ENCODE assay signal across 21 cellular contexts in genomic region chr11:104484784-104485554, GRCh38.
DNase-seq lines count a peak whose midpoint lies in the region; ATAC-seq and TF ChIP-seq lines count a peak whose summit lies in the region.
"Had no signal": no experiment of that assay in that cellular context is flagged by ENCODE, and none has a peak within 500 bp of the region (broad histone marks: within the 10 kb centered on the region; RNA-seq: fewer than 3 reads in every experiment).

No MANE protein-coding gene starts in this region.

- H3K27me3 Mint-ChIP-seq in neural progenitor cell (ENCODE audit: insufficient read depth, low read depth) = no peaks in the 10 kb centered on the region

- H3K27ac ChIP-seq in neural progenitor cell = no peak overlapping the region
- H3K27ac ChIP-seq: BLaER1, GM23248, KMS-11, RWPE1, SJSA1 had no signal

- no peaks in the 10 kb centered on the region for H3K36me3 Mint-ChIP-seq in neural progenitor cell
- H3K36me3 Mint-ChIP-seq: CD8-positive, alpha-beta T cell had no signal

- no peak overlapping the region for H3K9ac ChIP-seq in neural progenitor cell
- H3K9ac ChIP-seq: BLaER1, GM23248, KMS-11 had no signal

- H2AFZ ChIP-seq in neural progenitor cell (replicated peaks) = peak overlapping the region; percentile 9
- H2AFZ ChIP-seq: GM23248 had no signal

- no peaks in the 10 kb centered on the region for H3K79me2 ChIP-seq in neural progenitor cell (ENCODE audit: low read depth)

- in situ Hi-C loops in G401 (cut with HindIII; ENCODE audit: low sequenced_read_pairs) = no loop called here
- in situ Hi-C loops in GM13977 (cut with MboI; ENCODE audit: low pct_unique_long_range_greater_than_20kb, low sequenced_read_pairs, unreplicated experiment) = no loop called here

- H3K27me3 ChIP-seq in neural progenitor cell = no peaks in the 10 kb centered on the region
- H3K27me3 ChIP-seq: BLaER1, SJSA1 had no signal

- H3K4me1 Mint-ChIP-seq in neural progenitor cell = peaks cover 26% of the 10 kb centered on the region

- no peaks in the 10 kb centered on the region for H3F3A ChIP-seq in neural progenitor cell (ENCODE audit: low read depth)

- peaks cover 24% of the 10 kb centered on the region for H3K9me3 Mint-ChIP-seq in neural progenitor cell

- TF ChIP-seq CTCF in neural progenitor cell (IDR thresholded peaks at IDR 0.05) (no peak), GM13977 (IDR thresholded peaks at IDR 0.05; ENCODE audit: extremely low read depth, insufficient read depth, missing control alignments) (no peak)

- H3K9me3 ChIP-seq in neural progenitor cell (ENCODE audit: low read depth) = peaks cover 3% of the 10 kb centered on the region
- H3K9me3 ChIP-seq: SJSA1 had no signal

- peak overlapping the region; percentile 85 for H3K27ac Mint-ChIP-seq in neural progenitor cell
- H3K27ac Mint-ChIP-seq: CD8-positive, alpha-beta T cell had no signal

- no peaks in the 10 kb centered on the region for H4K20me1 ChIP-seq in neural progenitor cell (ENCODE audit: low read depth)
- H4K20me1 ChIP-seq: BLaER1 had no signal

- H3K4me1 ChIP-seq in neural progenitor cell = peaks cover 8% of the 10 kb centered on the region
- H3K4me1 ChIP-seq: BLaER1, SJSA1 had no signal

- no peaks in the 10 kb centered on the region for H3K36me3 ChIP-seq in neural progenitor cell
- H3K36me3 ChIP-seq: BLaER1, SJSA1 had no signal

- no peak overlapping the region for H3K4me3 ChIP-seq in neural progenitor cell
- H3K4me3 ChIP-seq: BLaER1, GM12878, GM23248, SJSA1 had no signal

- H3K4me2 ChIP-seq in neural progenitor cell = no peak overlapping the region
- H3K4me2 ChIP-seq: BLaER1, KMS-11 had no signal

- peak; percentile 29 for DNase-seq in G401 (ENCODE audit: low spot score)
- peak; percentile 54 for DNase-seq in NCI-H446 treated with DMSO at 0.1 percent for 48 hours (lab: John Stamatoyannopoulos, UW)
- peak; percentile 16 for DNase-seq in iris pigment epithelial cell (ENCODE audit: low read depth)
- DNase-seq in neural progenitor cell (ENCODE audit: low spot score) = peak; percentile 2
- DNase-seq in H4 (ENCODE audit: low spot score) = no peak
- DNase-seq in GM13977 (ENCODE audit: low spot score) = no peak
- no peak for DNase-seq in stimulated activated CD4-positive, alpha-beta T cell treated with anti-CD3 and anti-CD28 coated beads, Interleukin-12 subunit alpha, Interleukin-12 subunit beta, amount 100 ng/mL, for 4 hours
- DNase-seq: CD8-positive, alpha-beta T cell; DMS79 treated with DMSO at 0.1 percent for 48 hours; GDM1; GM23248; NCI-H1105; NCI-H1694 treated with DMSO at 0.1 percent for 48 hours; NCI-H748 treated with DMSO at 0.1 percent for 48 hours; PC-3 had no signal

- H3K4me3 Mint-ChIP-seq in neural progenitor cell = no peak overlapping the region
- H3K4me3 Mint-ChIP-seq: CD8-positive, alpha-beta T cell had no signal

- no peak for ATAC-seq in HG03457 (IDR thresholded peaks at IDR 0.05; ENCODE audit: unreplicated experiment)
- ATAC-seq: CD8-positive, alpha-beta T cell; GM12878; PC-3 had no signal

Comparison
In these comparisons a context has a peak if more than half of its experiments do, and no peak if none do; other contexts are left out.
1. DNase-seq: peak in G401 (single experiment), NCI-H446 treated with DMSO at 0.1 percent for 48 hours (single experiment), iris pigment epithelial cell (single experiment) and neural progenitor cell (single experiment); none in H4 (single experiment), GM13977 (single experiment) and stimulated activated CD4-positive, alpha-beta T cell treated with anti-CD3 and anti-CD28 coated beads, Interleukin-12 subunit alpha, Interleukin-12 subunit beta, amount 100 ng/mL, for 4 hours (single experiment).